In genomic region chr22:39266398-39267030, GRCh38 we compare ENCODE assay signal across 8 cellular contexts. TPM values are rescaled to one million over a fixed set of nuclear protein-coding genes. Genes with fewer than 3 reads are reported as not detected.
DNase-seq lines count a peak whose midpoint lies in the region; ATAC-seq lines count a peak whose summit lies in the region.

No MANE protein-coding gene starts in this region.

- H3K27ac Mint-ChIP-seq in activated CD4-positive, alpha-beta T cell treated with anti-CD3 and anti-CD28 coated beads, Interleukin-2, amount 10 ng/mL, durations not matched to agents 7 days and 5 days, result no peak overlapping the region
- H3K27ac Mint-ChIP-seq in activated CD4-positive, alpha-beta memory T cell treated with anti-CD3 and anti-CD28 coated beads, Interleukin-2, amount 10 ng/mL, durations not matched to agents 7 days and 5 days, result peak overlapping the region; percentile 63

- no peaks in the 10 kb centered on the region for H3K27me3 Mint-ChIP-seq in activated CD4-positive, alpha-beta T cell treated with anti-CD3 and anti-CD28 coated beads, Interleukin-2, amount 10 ng/mL, durations not matched to agents 7 days and 5 days
- H3K27me3 Mint-ChIP-seq in activated CD4-positive, alpha-beta memory T cell treated with anti-CD3 and anti-CD28 coated beads, Interleukin-2, amount 10 ng/mL, durations not matched to agents 7 days and 5 days, result no peaks in the 10 kb centered on the region

- H3K4me3 Mint-ChIP-seq in activated CD4-positive, alpha-beta T cell treated with anti-CD3 and anti-CD28 coated beads, Interleukin-2, amount 10 ng/mL, durations not matched to agents 7 days and 5 days, result no peak overlapping the region
- H3K4me3 Mint-ChIP-seq in activated CD4-positive, alpha-beta memory T cell treated with anti-CD3 and anti-CD28 coated beads, Interleukin-2, amount 10 ng/mL, durations not matched to agents 7 days and 5 days, result no peak overlapping the region

- no peak overlapping the region for H3K4me2 ChIP-seq in neuronal stem cell (ENCODE audit: insufficient read depth, low read length, poor library complexity, severe bottlenecking)

- H3K36me3 Mint-ChIP-seq in activated CD4-positive, alpha-beta T cell treated with anti-CD3 and anti-CD28 coated beads, Interleukin-2, amount 10 ng/mL, durations not matched to agents 7 days and 5 days (ENCODE audit: low read depth), result no peaks in the 10 kb centered on the region
- H3K36me3 Mint-ChIP-seq in activated CD4-positive, alpha-beta memory T cell treated with anti-CD3 and anti-CD28 coated beads, Interleukin-2, amount 10 ng/mL, durations not matched to agents 7 days and 5 days (ENCODE audit: low read depth), result no peaks in the 10 kb centered on the region

- no peak overlapping the region for H2BK12ac ChIP-seq in neuronal stem cell (ENCODE audit: low read length)

- H3K9me3 Mint-ChIP-seq in activated CD4-positive, alpha-beta T cell treated with anti-CD3 and anti-CD28 coated beads, Interleukin-2, amount 10 ng/mL, durations not matched to agents 7 days and 5 days, result peaks cover 2% of the 10 kb centered on the region
- H3K9me3 Mint-ChIP-seq in activated CD4-positive, alpha-beta memory T cell treated with anti-CD3 and anti-CD28 coated beads, Interleukin-2, amount 10 ng/mL, durations not matched to agents 7 days and 5 days, result peaks cover 2% of the 10 kb centered on the region

- no CpG with 5 or more reads among the region's 12 CpGs for WGBS in neuronal stem cell (ENCODE audit: extremely low coverage in 2 of 2, insufficient read length in 2 of 2, insufficient replicate concordance in 1 of 2), 2 donors

- H3K4me3 ChIP-seq in neuronal stem cell (ENCODE audit: low read length in 2 of 2), result no peak overlapping the region

- H2AK5ac ChIP-seq in neuronal stem cell (ENCODE audit: low read depth, low read length), result peak overlapping the region; percentile 62

- no peak overlapping the region for H2BK5ac ChIP-seq in neuronal stem cell (ENCODE audit: low read length)

- peaks cover 14% of the 10 kb centered on the region for H3K4me1 Mint-ChIP-seq in activated CD4-positive, alpha-beta T cell treated with anti-CD3 and anti-CD28 coated beads, Interleukin-2, amount 10 ng/mL, durations not matched to agents 7 days and 5 days
- H3K4me1 Mint-ChIP-seq in activated CD4-positive, alpha-beta memory T cell treated with anti-CD3 and anti-CD28 coated beads, Interleukin-2, amount 10 ng/mL, durations not matched to agents 7 days and 5 days, result peaks cover 24% of the 10 kb centered on the region

- H4K91ac ChIP-seq in neuronal stem cell (ENCODE audit: low read depth, low read length, poor library complexity), result no peak overlapping the region

- H3K27me3 ChIP-seq in neuronal stem cell (ENCODE audit: control insufficient read depth in 3 of 3, insufficient read depth in 3 of 3, low read depth in 1 of 3, low read length in 3 of 3), result peaks cover 0 to 4% (median 0%) of the 10 kb centered on the region in 3 experiments

- H3K27ac ChIP-seq in neuronal stem cell (replicated peaks; ENCODE audit: low read length), result no peak overlapping the region

- H3K4me1 ChIP-seq in neuronal stem cell (ENCODE audit: control insufficient read depth in 2 of 2, insufficient read depth in 1 of 2, low read depth in 1 of 2, low read length in 2 of 2), result peaks cover 0 to 4% of the 10 kb centered on the region in 2 donors

- no peak overlapping the region for H3K14ac ChIP-seq in neuronal stem cell (ENCODE audit: low read length)

- H3K23ac ChIP-seq in neuronal stem cell (ENCODE audit: low read depth, low read length, poor library complexity), result no peak overlapping the region

- H3K4ac ChIP-seq in neuronal stem cell (ENCODE audit: low read length), result no peak overlapping the region

- H3K9me3 ChIP-seq in neuronal stem cell (replicated peaks in 1 of 2; ENCODE audit: control insufficient read depth in 2 of 2, insufficient read depth in 1 of 2, low read depth in 1 of 2, low read length in 2 of 2), result peaks cover 5 to 10% of the 10 kb centered on the region in 2 donors

- peak overlapping the region; percentile 17 for H2AFZ ChIP-seq in neuronal stem cell (ENCODE audit: low read length)

- no peaks in the 10 kb centered on the region for H3K36me3 ChIP-seq in neuronal stem cell (replicated peaks in 1 of 2; ENCODE audit: control insufficient read depth in 2 of 2, insufficient read depth in 2 of 2, low read length in 2 of 2)

- POLR2A ChIA-PET in activated CD4-positive, alpha-beta T cell treated with anti-CD3 and anti-CD28 coated beads, Interleukin-2, amount 10 ng/mL, durations not matched to agents 7 days and 5 days (lab: Charles Lee), result no interaction called here
- POLR2A ChIA-PET in activated CD4-positive, alpha-beta memory T cell treated with anti-CD3 and anti-CD28 coated beads, Interleukin-2, amount 10 ng/mL, durations not matched to agents 7 days and 5 days (lab: Charles Lee), result no interaction called here

- no peak overlapping the region for H2BK120ac ChIP-seq in neuronal stem cell (ENCODE audit: low read depth, low read length)

- H3K9ac ChIP-seq in neuronal stem cell (ENCODE audit: low read depth, low read length, poor library complexity), result no peak overlapping the region

- H3K79me1 ChIP-seq in neuronal stem cell (ENCODE audit: low read depth, low read length), result no peaks in the 10 kb centered on the region

- ATAC-seq in HG03045 (IDR thresholded peaks at IDR 0.05; ENCODE audit: unreplicated experiment), result peak; percentile 54
- no peak for ATAC-seq in HG02970 (IDR thresholded peaks at IDR 0.05; ENCODE audit: low FRiP score, unreplicated experiment)

- no peak overlapping the region for H4K8ac ChIP-seq in neuronal stem cell (ENCODE audit: low read depth, low read length)

- H3K18ac ChIP-seq in neuronal stem cell (ENCODE audit: low read length), result no peak overlapping the region

- peak; percentile 66 to 77 for DNase-seq in activated CD4-positive, alpha-beta T cell treated with anti-CD3 and anti-CD28 coated beads, Interleukin-2, amount 50 U/mL, for 48 hours
- no peak for DNase-seq in activated CD4-positive, alpha-beta T cell treated with anti-CD3 and anti-CD28 coated beads, Interleukin-2, amount 10 ng/mL, durations not matched to agents 7 days and 5 days
- peak; percentile 42 for DNase-seq in activated CD4-positive, alpha-beta memory T cell treated with anti-CD3 and anti-CD28 coated beads, Interleukin-2, amount 10 ng/mL, durations not matched to agents 7 days and 5 days
- DNase-seq in neuronal stem cell (ENCODE audit: low spot score) (no peak), amniotic stem cell (lab: John Stamatoyannopoulos, UW) (no peak), NCI-H1048 (lab: John Stamatoyannopoulos, UW) (no peak)

- no peak overlapping the region for H2BK15ac ChIP-seq in neuronal stem cell (ENCODE audit: low read length)

- CTCF ChIA-PET in activated CD4-positive, alpha-beta T cell treated with anti-CD3 and anti-CD28 coated beads, Interleukin-2, amount 10 ng/mL, durations not matched to agents 7 days and 5 days (lab: Charles Lee), result interaction anchor here (1.2 kb wide), 1 partner anchor 44 kb away, joined by 3 read pairs; no protein-coding TSS in a partner anchor
- CTCF ChIA-PET in activated CD4-positive, alpha-beta memory T cell treated with anti-CD3 and anti-CD28 coated beads, Interleukin-2, amount 10 ng/mL, durations not matched to agents 7 days and 5 days (lab: Charles Lee), result no interaction called here

RNA-seq across cellular contexts. Expression of gene PDGFB, which starts 21.7 kb away (rescaled TPM):
- 1 to 10 TPM in 1 of 2 experiments, under 1 TPM in 1; 0.89 to 1.1 TPM for total RNA-seq in activated CD4-positive, alpha-beta T cell treated with anti-CD3 and anti-CD28 coated beads, Interleukin-2, amount 10 ng/mL, durations not matched to agents 7 days and 5 days
- total RNA-seq in activated CD4-positive, alpha-beta memory T cell treated with anti-CD3 and anti-CD28 coated beads, Interleukin-2, amount 10 ng/mL, durations not matched to agents 7 days and 5 days, result 1 to 10 TPM; 6.4 to 6.5 TPM
- polyA plus RNA-seq in neuronal stem cell (2013, experiment 1 of 2), result 2.6 TPM
- 2.8 TPM for polyA plus RNA-seq in neuronal stem cell (2013, experiment 2 of 2)

RNA-seq across cellular contexts. Expression of gene RPL3, which starts 52.9 kb away (rescaled TPM):
- total RNA-seq in activated CD4-positive, alpha-beta T cell treated with anti-CD3 and anti-CD28 coated beads, Interleukin-2, amount 10 ng/mL, durations not matched to agents 7 days and 5 days, result 1,000 to 10,000 TPM; 1,621 to 1,780 TPM
- 1,000 to 10,000 TPM; 1,526 to 1,529 TPM for total RNA-seq in activated CD4-positive, alpha-beta memory T cell treated with anti-CD3 and anti-CD28 coated beads, Interleukin-2, amount 10 ng/mL, durations not matched to agents 7 days and 5 days
- 3,109 TPM for polyA plus RNA-seq in neuronal stem cell (2013, experiment 1 of 2)
- polyA plus RNA-seq in neuronal stem cell (2013, experiment 2 of 2), result 3,051 TPM

Comparison
In these comparisons a context has a peak if more than half of its experiments do, and no peak if none do; other contexts are left out.
1. DNase-seq: peak in activated CD4-positive, alpha-beta T cell treated with anti-CD3 and anti-CD28 coated beads, Interleukin-2, amount 50 U/mL, for 48 hours (2 of 2) and activated CD4-positive, alpha-beta memory T cell treated with anti-CD3 and anti-CD28 coated beads, Interleukin-2, amount 10 ng/mL, durations not matched to agents 7 days and 5 days (single experiment); none in activated CD4-positive, alpha-beta T cell treated with anti-CD3 and anti-CD28 coated beads, Interleukin-2, amount 10 ng/mL, durations not matched to agents 7 days and 5 days (single experiment), neuronal stem cell (single experiment), amniotic stem cell (single experiment) and NCI-H1048 (single experiment).